In genomic region chr12:88052686-88053085, GRCh38 we compare ENCODE assay signal across 8 cellular contexts. TPM values are rescaled to one million over a fixed set of nuclear protein-coding genes. Genes with fewer than 3 reads are reported as not detected.
A peak's percentile ranks its signal among the peaks of the same experiment; 100 is the strongest.
DNase-seq lines count a peak whose midpoint lies in the region; ATAC-seq and TF ChIP-seq lines count a peak whose summit lies in the region.

No MANE protein-coding gene starts in this region.

- peaks cover 8% of the 10 kb centered on the region for H3K36me3 Mint-ChIP-seq in activated CD4-positive, alpha-beta T cell treated with anti-CD3 and anti-CD28 coated beads, Interleukin-2, amount 10 ng/mL, durations not matched to agents 7 days and 5 days (ENCODE audit: low read depth)
- H3K36me3 Mint-ChIP-seq in HFFc6 (ENCODE audit: low read depth) = peaks cover 12% of the 10 kb centered on the region

- no peak overlapping the region for H3K27ac Mint-ChIP-seq in activated CD4-positive, alpha-beta T cell treated with anti-CD3 and anti-CD28 coated beads, Interleukin-2, amount 10 ng/mL, durations not matched to agents 7 days and 5 days
- H3K27ac Mint-ChIP-seq in HFFc6 = no peak overlapping the region

- no peaks in the 10 kb centered on the region for H3K4me1 Mint-ChIP-seq in activated CD4-positive, alpha-beta T cell treated with anti-CD3 and anti-CD28 coated beads, Interleukin-2, amount 10 ng/mL, durations not matched to agents 7 days and 5 days
- H3K4me1 Mint-ChIP-seq in HFFc6 (ENCODE audit: low read depth) = peaks cover 17% of the 10 kb centered on the region

- no peak for ATAC-seq in HG02981 (IDR thresholded peaks at IDR 0.05; ENCODE audit: unreplicated experiment)

- H3K27me3 ChIP-seq in effector memory CD4-positive, alpha-beta T cell (replicated peaks; ENCODE audit: control insufficient read depth, insufficient read depth, low read length, poor library complexity, severe bottlenecking) = no peaks in the 10 kb centered on the region

- no peaks in the 10 kb centered on the region for H3K9me3 Mint-ChIP-seq in activated CD4-positive, alpha-beta T cell treated with anti-CD3 and anti-CD28 coated beads, Interleukin-2, amount 10 ng/mL, durations not matched to agents 7 days and 5 days
- H3K9me3 Mint-ChIP-seq in HFFc6 = no peaks in the 10 kb centered on the region

- H3K9me3 ChIP-seq in effector memory CD4-positive, alpha-beta T cell (ENCODE audit: control insufficient read depth, low read length) = no peaks in the 10 kb centered on the region

- POLR2A ChIA-PET in activated CD4-positive, alpha-beta T cell treated with anti-CD3 and anti-CD28 coated beads, Interleukin-2, amount 10 ng/mL, durations not matched to agents 7 days and 5 days (lab: Charles Lee) = no interaction called here

- no peaks in the 10 kb centered on the region for H3K27me3 Mint-ChIP-seq in activated CD4-positive, alpha-beta T cell treated with anti-CD3 and anti-CD28 coated beads, Interleukin-2, amount 10 ng/mL, durations not matched to agents 7 days and 5 days
- H3K27me3 Mint-ChIP-seq in HFFc6 (ENCODE audit: insufficient read depth) = no peaks in the 10 kb centered on the region

- no peak overlapping the region for H3K27ac ChIP-seq in effector memory CD4-positive, alpha-beta T cell (ENCODE audit: insufficient read depth, low read length, poor library complexity, severe bottlenecking)

- peak; percentile 72 for TF ChIP-seq CTCF in HFFc6 (IDR thresholded peaks at IDR 0.05)

- DNase-seq in activated CD4-positive, alpha-beta T cell treated with anti-CD3 and anti-CD28 coated beads, Interleukin-2, amount 10 ng/mL, durations not matched to agents 7 days and 5 days = peak; percentile 31
- no peak for DNase-seq in activated CD4-positive, alpha-beta T cell treated with anti-CD3 and anti-CD28 coated beads for 4 hours
- DNase-seq in HFFc6 (peak; percentile 39), NCI-H2227 treated with DMSO at 0.1 percent for 48 hours (lab: John Stamatoyannopoulos, UW) (peak; percentile 36), amniotic epithelial cell (ENCODE audit: low read depth) (peak; percentile 51), kidney glomerular epithelial cell (lab: John Stamatoyannopoulos, UW) (peak; percentile 29)
- no peak for DNase-seq in effector memory CD4-positive, alpha-beta T cell

- no peak overlapping the region for H3K4me3 Mint-ChIP-seq in activated CD4-positive, alpha-beta T cell treated with anti-CD3 and anti-CD28 coated beads, Interleukin-2, amount 10 ng/mL, durations not matched to agents 7 days and 5 days
- H3K4me3 Mint-ChIP-seq in HFFc6 = no peak overlapping the region

- H3K4me1 ChIP-seq in effector memory CD4-positive, alpha-beta T cell (ENCODE audit: control insufficient read depth, insufficient read depth, low read length, poor library complexity, severe bottlenecking) = no peaks in the 10 kb centered on the region

- no peak overlapping the region for H3K4me3 ChIP-seq in effector memory CD4-positive, alpha-beta T cell (ENCODE audit: insufficient read depth, low read depth, low read length, poor library complexity, severe bottlenecking)

- H3K36me3 ChIP-seq in effector memory CD4-positive, alpha-beta T cell (ENCODE audit: control insufficient read depth, insufficient read depth, low read length) = peaks cover 33% of the 10 kb centered on the region

- CTCF ChIA-PET in activated CD4-positive, alpha-beta T cell treated with anti-CD3 and anti-CD28 coated beads, Interleukin-2, amount 10 ng/mL, durations not matched to agents 7 days and 5 days (lab: Charles Lee) = no interaction called here

RNA-seq across cellular contexts. Expression of gene C12orf50, which starts 23.5 kb away (rescaled TPM):
- total RNA-seq in activated CD4-positive, alpha-beta T cell treated with anti-CD3 and anti-CD28 coated beads, Interleukin-2, amount 10 ng/mL, durations not matched to agents 7 days and 5 days = not detected
- total RNA-seq in HFFc6 (2021; fragmentation: NEBNext Ultra II Directional; extraction: Animal tissue kit (Norgen Biotek cat#: 25700)) = not detected

Comparison
In these comparisons a context has a peak if more than half of its experiments do, and no peak if none do; other contexts are left out.
1. DNase-seq: peak in activated CD4-positive, alpha-beta T cell treated with anti-CD3 and anti-CD28 coated beads, Interleukin-2, amount 10 ng/mL, durations not matched to agents 7 days and 5 days (single experiment), HFFc6 (single experiment), NCI-H2227 treated with DMSO at 0.1 percent for 48 hours (single experiment), amniotic epithelial cell (single experiment) and kidney glomerular epithelial cell (single experiment); none in activated CD4-positive, alpha-beta T cell treated with anti-CD3 and anti-CD28 coated beads for 4 hours (0 of 2) and effector memory CD4-positive, alpha-beta T cell (0 of 3).